In the genomic region with DNA sequence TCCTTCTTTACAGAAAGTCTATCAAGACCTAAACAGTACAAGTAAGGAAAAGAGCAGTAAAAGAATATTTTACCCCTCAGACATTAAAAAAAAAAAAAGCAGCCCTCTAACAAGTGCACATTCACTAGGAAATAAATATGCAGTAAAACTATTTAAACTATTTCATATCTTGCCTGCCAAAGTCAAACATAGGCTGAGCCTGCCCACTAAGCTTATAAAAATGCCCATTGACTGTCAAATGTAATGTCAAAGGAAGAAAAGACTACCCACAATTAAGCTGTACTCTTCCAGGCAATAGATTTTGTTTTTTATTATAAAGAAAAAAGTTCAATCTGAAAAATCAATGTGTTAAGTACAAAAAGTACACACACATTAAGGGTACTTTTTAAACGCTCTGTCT, we compare ENCODE assay signal across 1 cellular context.
TF ChIP-seq lines count a peak whose summit lies in the region.

No MANE protein-coding gene starts in this region.

TF ChIP-seq in SK-N-SH, 30 proteins besides CTCF, POLR2A, EP300 and RAD21 (continued from another document):
- TF ChIP-seq, protein P1, sequence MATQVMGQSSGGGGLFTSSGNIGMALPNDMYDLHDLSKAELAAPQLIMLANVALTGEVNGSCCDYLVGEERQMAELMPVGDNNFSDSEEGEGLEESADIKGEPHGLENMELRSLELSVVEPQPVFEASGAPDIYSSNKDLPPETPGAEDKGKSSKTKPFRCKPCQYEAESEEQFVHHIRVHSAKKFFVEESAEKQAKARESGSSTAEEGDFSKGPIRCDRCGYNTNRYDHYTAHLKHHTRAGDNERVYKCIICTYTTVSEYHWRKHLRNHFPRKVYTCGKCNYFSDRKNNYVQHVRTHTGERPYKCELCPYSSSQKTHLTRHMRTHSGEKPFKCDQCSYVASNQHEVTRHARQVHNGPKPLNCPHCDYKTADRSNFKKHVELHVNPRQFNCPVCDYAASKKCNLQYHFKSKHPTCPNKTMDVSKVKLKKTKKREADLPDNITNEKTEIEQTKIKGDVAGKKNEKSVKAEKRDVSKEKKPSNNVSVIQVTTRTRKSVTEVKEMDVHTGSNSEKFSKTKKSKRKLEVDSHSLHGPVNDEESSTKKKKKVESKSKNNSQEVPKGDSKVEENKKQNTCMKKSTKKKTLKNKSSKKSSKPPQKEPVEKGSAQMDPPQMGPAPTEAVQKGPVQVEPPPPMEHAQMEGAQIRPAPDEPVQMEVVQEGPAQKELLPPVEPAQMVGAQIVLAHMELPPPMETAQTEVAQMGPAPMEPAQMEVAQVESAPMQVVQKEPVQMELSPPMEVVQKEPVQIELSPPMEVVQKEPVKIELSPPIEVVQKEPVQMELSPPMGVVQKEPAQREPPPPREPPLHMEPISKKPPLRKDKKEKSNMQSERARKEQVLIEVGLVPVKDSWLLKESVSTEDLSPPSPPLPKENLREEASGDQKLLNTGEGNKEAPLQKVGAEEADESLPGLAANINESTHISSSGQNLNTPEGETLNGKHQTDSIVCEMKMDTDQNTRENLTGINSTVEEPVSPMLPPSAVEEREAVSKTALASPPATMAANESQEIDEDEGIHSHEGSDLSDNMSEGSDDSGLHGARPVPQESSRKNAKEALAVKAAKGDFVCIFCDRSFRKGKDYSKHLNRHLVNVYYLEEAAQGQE (IDR thresholded peaks at IDR 0.05; ENCODE audit: low read depth, low read length), result no peak
- TF ChIP-seq POLR2AphosphoS5 (IDR thresholded peaks at IDR 0.05; ENCODE audit: low read depth, low read length) (peak; percentile 31; the same call in 1 of the 2 replicates), NFIC (IDR thresholded peaks at IDR 0.05; ENCODE audit: borderline replicate concordance) (peak; percentile 10; the same call in 1 of the 2 replicates), MXI1 (IDR thresholded peaks at IDR 0.05; ENCODE audit: low read depth, low read length) (no peak), PBX3 (IDR thresholded peaks at IDR 0.05) (peak; percentile 69), EZH2phosphoT487 (IDR thresholded peaks at IDR 0.05; ENCODE audit: borderline replicate concordance, low read depth) (no peak), MAX (IDR thresholded peaks at IDR 0.05; ENCODE audit: low read depth) (no peak), SIN3A (IDR thresholded peaks at IDR 0.05; ENCODE audit: borderline replicate concordance, low read depth, low read length) (no peak)
TF ChIP-seq in SK-N-SH: peak in this region for 7.
